8 cellular contexts compared by ENCODE assay signal in genomic region chr12:6613015-6613775, GRCh38.
DNase-seq lines count a peak whose midpoint lies in the region; TF ChIP-seq lines count a peak whose summit lies in the region.

No MANE protein-coding gene starts in this region.

- no peak for TF ChIP-seq CTCF in nephron (IDR thresholded peaks at IDR 0.05; ENCODE audit: unreplicated experiment in 3 of 3)

- DNase-seq in activated gamma-delta T cell treated with Interleukin-2 at 50 U/mL for 16 hours (peak; percentile 42), activated gamma-delta T cell (lab: John Stamatoyannopoulos, UW) (no peak), NCI-H2029 treated with DMSO at 0.1 percent for 48 hours (lab: John Stamatoyannopoulos, UW) (peak; percentile 59), UCSD-AML1 (lab: John Stamatoyannopoulos, UW; ENCODE audit: unreplicated experiment) (peak; percentile 75), fibroblast of the conjunctiva (ENCODE audit: low read depth) (peak; percentile 55), GOT3 (lab: John Stamatoyannopoulos, UW) (no peak)
- DNase-seq in stimulated activated CD4-positive, alpha-beta T cell treated with anti-CD3 and anti-CD28 coated beads, Interleukin-12 subunit alpha, Interleukin-12 subunit beta, amount 100 ng/mL, for 4 hours: no peak

- H3K27ac Mint-ChIP-seq in nephron: peak overlapping the region; percentile 93 to 99 (median 98)

- no peaks in the 10 kb centered on the region for H3K27me3 Mint-ChIP-seq in nephron (ENCODE audit: low read depth)

- no peaks in the 10 kb centered on the region for H3K36me3 Mint-ChIP-seq in nephron (ENCODE audit: low read depth)

- peak overlapping the region; percentile 35 to 71 (median 43) for H3K4me3 Mint-ChIP-seq in nephron

- H3K9me3 Mint-ChIP-seq in nephron: no peaks in the 10 kb centered on the region

- H3K4me1 Mint-ChIP-seq in nephron: peaks cover 41% of the 10 kb centered on the region

Comparison
In these comparisons a context has a peak if more than half of its experiments do, and no peak if none do; other contexts are left out.
1. DNase-seq: peak in activated gamma-delta T cell treated with Interleukin-2 at 50 U/mL for 16 hours (single experiment), NCI-H2029 treated with DMSO at 0.1 percent for 48 hours (single experiment), UCSD-AML1 (single experiment) and fibroblast of the conjunctiva (single experiment); none in activated gamma-delta T cell (single experiment), stimulated activated CD4-positive, alpha-beta T cell treated with anti-CD3 and anti-CD28 coated beads, Interleukin-12 subunit alpha, Interleukin-12 subunit beta, amount 100 ng/mL, for 4 hours (single experiment) and GOT3 (single experiment).